In the genomic region with DNA sequence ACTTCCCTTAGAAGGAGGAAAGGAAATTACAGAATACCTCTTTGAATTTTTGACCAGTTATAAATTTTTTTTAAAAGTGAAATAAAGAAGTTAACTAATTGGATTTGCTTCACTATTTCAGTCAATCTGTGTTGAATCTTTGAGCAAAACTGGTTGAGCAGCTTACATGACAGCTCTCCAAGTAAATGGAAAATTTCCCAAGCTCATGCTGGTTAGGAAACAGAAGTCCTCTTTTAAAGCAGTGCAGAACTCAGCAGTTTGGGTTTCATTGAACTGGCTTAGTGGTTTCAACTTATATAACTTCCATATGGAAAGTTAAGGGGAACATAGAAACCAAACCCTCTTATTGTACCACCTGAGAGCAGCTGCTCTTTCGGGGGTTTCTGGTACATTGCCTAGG, we compare ENCODE assay signal across 15 cellular contexts.
"Had no signal": no experiment of that assay in that cellular context is flagged by ENCODE, and none has a peak within 500 bp of the region (broad histone marks: within the 10 kb centered on the region; RNA-seq: fewer than 3 reads in every experiment).

No MANE protein-coding gene starts in this region.

- H3K79me2 ChIP-seq: parathyroid adenoma had no signal

- H3K27ac ChIP-seq: esophagus squamous epithelium, foreskin keratinocyte, parathyroid adenoma, psoas muscle, right lobe of liver, thoracic aorta, transverse colon had no signal

- ATAC-seq: effector memory CD8-positive, alpha-beta T cell; foreskin keratinocyte; psoas muscle; right lobe of liver; stimulated activated memory B cell treated with anti-CD40 and anti-IgM and Interleukin-4, amounts not matched to agents 10 μg/mL and 1 μg/mL and 100 μg/mL, for 72 hours; stimulated activated naive CD8-positive, alpha-beta T cell treated with anti-CD3 and anti-CD28 coated beads, Interleukin-15, amount 100 ng/mL, for 72 hours had no signal

- H3K27me3 ChIP-seq: esophagus squamous epithelium, foreskin keratinocyte, right lobe of liver, transverse colon had no signal

- DNase-seq: cortex of kidney; effector memory CD8-positive, alpha-beta T cell; esophagus squamous epithelium; foreskin keratinocyte; mesendoderm; naive B cell; psoas muscle; retina; right lobe of liver; stimulated activated CD4-positive, alpha-beta T cell treated with anti-CD3 and anti-CD28 coated beads, Interleukin-4, amount 100 ng/mL, for 24 hours; stimulated activated naive CD8-positive, alpha-beta T cell treated with anti-CD3 and anti-CD28 coated beads, Interleukin-15, amount 100 ng/mL, for 72 hours; transverse colon had no signal

- H2AFZ ChIP-seq: parathyroid adenoma had no signal

- H3K4me3 ChIP-seq: esophagus squamous epithelium, psoas muscle, right lobe of liver, thoracic aorta, transverse colon had no signal

- H3K36me3 ChIP-seq: esophagus squamous epithelium, right lobe of liver, thoracic aorta, transverse colon had no signal

- H3K9me3 ChIP-seq: esophagus squamous epithelium, psoas muscle, right lobe of liver, thoracic aorta, transverse colon had no signal

- H3K4me1 ChIP-seq: esophagus squamous epithelium, foreskin keratinocyte, parathyroid adenoma, psoas muscle, right lobe of liver, transverse colon had no signal
